23 cellular contexts compared by ENCODE assay signal in the genomic region with DNA sequence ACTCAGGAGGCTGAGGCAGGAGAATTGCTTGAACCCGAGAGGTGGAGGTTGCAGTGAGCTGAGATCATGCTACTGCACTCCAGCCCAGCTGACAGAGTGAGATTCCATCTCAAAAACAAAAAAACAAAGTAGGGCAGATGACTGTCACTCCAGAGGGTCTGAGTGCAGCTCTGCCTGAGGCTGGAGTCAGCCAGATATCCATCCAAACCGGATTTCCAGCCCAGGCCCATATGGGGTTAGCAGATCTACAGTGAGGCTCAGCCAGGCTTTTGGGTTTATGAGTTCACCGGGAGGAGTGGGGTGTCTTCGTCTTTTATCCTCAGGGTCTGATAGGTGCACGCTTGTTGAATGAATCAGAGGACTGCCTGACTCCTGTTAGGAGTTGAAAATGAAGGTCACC. TPM values are rescaled to one million over a fixed set of nuclear protein-coding genes. Genes with fewer than 3 reads are reported as not detected.
"Had no signal": no experiment of that assay in that cellular context is flagged by ENCODE, and none has a peak within 500 bp of the region (broad histone marks: within the 10 kb centered on the region; RNA-seq: fewer than 3 reads in every experiment).

No MANE protein-coding gene starts in this region.

- H3K27me3 ChIP-seq: brain microvascular endothelial cell, esophagus squamous epithelium had no signal

- H3K4me3 ChIP-seq: esophagus squamous epithelium had no signal

- H3K27ac ChIP-seq: brain microvascular endothelial cell, epithelial cell of prostate, esophagus squamous epithelium had no signal

- DNase-seq: activated CD4-positive, alpha-beta T cell treated with anti-CD3 and anti-CD28 coated beads for 36 hours; activated CD4-positive, alpha-beta T cell treated with anti-CD3 and anti-CD28 coated beads, Interleukin-2, amount 10 ng/mL, durations not matched to agents 24 days and 14 days; activated CD4-positive, alpha-beta T cell treated with anti-CD3 and anti-CD28 coated beads, Interleukin-2, amount 50 U/mL, for 4 hours; activated CD4-positive, CD25-positive, alpha-beta regulatory T cell; activated CD4-positive, CD25-positive, alpha-beta regulatory T cell treated with anti-CD3 and anti-CD28 coated beads, Interleukin-2, amount 50 U/mL, for 72 hours; activated CD8-positive, alpha-beta memory T cell treated with anti-CD3 and anti-CD28 coated beads for 24 hours; activated CD8-positive, alpha-beta T cell treated with anti-CD3 and anti-CD28 coated beads for 36 hours; activated effector memory CD4-positive, alpha-beta T cell treated with Interleukin-2 at 50 U/mL for 16 hours; activated gamma-delta T cell treated with Interleukin-2 at 50 U/mL for 16 hours; activated naive CD4-positive, alpha-beta T cell treated with anti-CD3 and anti-CD28 coated beads, Interleukin-2, amount 50 U/mL, for 16 hours; activated naive CD4-positive, alpha-beta T cell treated with Interleukin-2 at 50 U/mL for 16 hours; activated T-cell treated with anti-CD3 and anti-CD28 coated beads, Interleukin-2, amount 50 U/mL, for 4 hours; amniotic stem cell; anterior cingulate cortex; brain microvascular endothelial cell; caudate nucleus; cortex of kidney; dermis blood vessel endothelial cell; effector CD8-positive, alpha-beta T cell; esophagus squamous epithelium; T-helper 2 cell had no signal

- H3K9me3 ChIP-seq: esophagus squamous epithelium had no signal

- H3K4me1 ChIP-seq: esophagus squamous epithelium had no signal

RNA-seq across cellular contexts. Expression of a gene that starts 47.9 kb away (rescaled TPM):
- polyA plus RNA-seq: endothelial cell of umbilical vein had no signal
